11 cellular contexts compared by ENCODE assay signal in genomic region chr11:2767751-2768150, GRCh38.
"Had no signal": no experiment of that assay in that cellular context is flagged by ENCODE, and none has a peak within 500 bp of the region (broad histone marks: within the 10 kb centered on the region; RNA-seq: fewer than 3 reads in every experiment).

No MANE protein-coding gene starts in this region.

- H3K9me3 ChIP-seq: body of pancreas, ovary, tibial nerve had no signal

- H3K27ac Mint-ChIP-seq: memory B cell had no signal

- H3K27me3 Mint-ChIP-seq: memory B cell had no signal

- H3K4me3 ChIP-seq: body of pancreas, ovary, tibial nerve had no signal

- H3K27me3 ChIP-seq: body of pancreas, ovary, tibial nerve had no signal

- H3K4me3 Mint-ChIP-seq: memory B cell had no signal

- H3K36me3 ChIP-seq: ovary, tibial nerve had no signal

- H3K36me3 Mint-ChIP-seq: activated naive CD4-positive, alpha-beta T cell treated with anti-CD3 and anti-CD28 coated beads, Interleukin-2, amount 50 U/mL, for 72 hours had no signal

- DNase-seq: activated CD4-positive, alpha-beta T cell treated with anti-CD3 and anti-CD28 coated beads, Interleukin-2, amount 50 U/mL, for 1 hour; amniotic stem cell; body of pancreas; cerebellar nuclear complex; left colon; ovary; stimulated activated CD4-positive, alpha-beta T cell treated with anti-CD3 and anti-CD28 coated beads, Interleukin-15, amount 100 ng/mL, for 24 hours; T1000 had no signal

- H3K9me3 Mint-ChIP-seq: activated naive CD4-positive, alpha-beta T cell treated with anti-CD3 and anti-CD28 coated beads, Interleukin-2, amount 50 U/mL, for 72 hours had no signal

- H3K4me1 ChIP-seq: body of pancreas, tibial nerve had no signal

- H3K27ac ChIP-seq: body of pancreas, ovary, tibial nerve had no signal
